ENCODE assay signal across 8 cellular contexts in genomic region chr14:90409209-90409730, GRCh38. TPM values are rescaled to one million over a fixed set of nuclear protein-coding genes. Genes with fewer than 3 reads are reported as not detected.
DNase-seq lines count a peak whose midpoint lies in the region; ATAC-seq lines count a peak whose summit lies in the region.

No MANE protein-coding gene starts in this region.

- no peak overlapping the region for H2AK5ac ChIP-seq in trophoblast cell (ENCODE audit: low read length)

- no peaks in the 10 kb centered on the region for H3K27me3 ChIP-seq in trophoblast cell (ENCODE audit: insufficient read depth, low read length)

- H3K9ac ChIP-seq in trophoblast cell (ENCODE audit: low read length), result no peak overlapping the region

- H4K91ac ChIP-seq in trophoblast cell (ENCODE audit: low read depth, low read length), result no peak overlapping the region

- no peak overlapping the region for H3K14ac ChIP-seq in trophoblast cell (ENCODE audit: low read length)

- H3K36me3 ChIP-seq in trophoblast cell (ENCODE audit: control insufficient read depth in 1 of 2, insufficient read depth in 2 of 2, low read length in 2 of 2), result peaks cover 6 to 15% of the 10 kb centered on the region in 2 experiments

- H2BK120ac ChIP-seq in trophoblast cell (ENCODE audit: insufficient read depth, low read length, poor library complexity), result no peak overlapping the region

- H3K79me2 ChIP-seq in trophoblast cell (ENCODE audit: control insufficient read depth, insufficient read depth, low read length, poor library complexity), result no peaks in the 10 kb centered on the region

- no peak overlapping the region for H2BK5ac ChIP-seq in trophoblast cell (ENCODE audit: low read depth, low read length, poor library complexity)

- no peak overlapping the region for H3K4me2 ChIP-seq in trophoblast cell (ENCODE audit: low read length)

- H3K27ac ChIP-seq in trophoblast cell (ENCODE audit: low read depth, low read length), result no peak overlapping the region

- no peak overlapping the region for H4K12ac ChIP-seq in trophoblast cell (ENCODE audit: low read depth, low read length)

- no peaks in the 10 kb centered on the region for H3K4me1 ChIP-seq in trophoblast cell (ENCODE audit: control insufficient read depth in 1 of 2, insufficient read depth in 2 of 2, low read length in 2 of 2)

- H2BK12ac ChIP-seq in trophoblast cell (ENCODE audit: low read length), result no peak overlapping the region

- no peaks in the 10 kb centered on the region for H3K9me3 ChIP-seq in trophoblast cell (ENCODE audit: insufficient read depth, low read depth, low read length)

- no CpG with 5 or more reads among the region's 5 CpGs for WGBS in trophoblast cell (ENCODE audit: extremely low coverage, insufficient coverage, insufficient read length)

- DNase-seq in GM04504 (ENCODE audit: low read depth) (peak; percentile 85), UCSD-AML1 (lab: John Stamatoyannopoulos, UW; ENCODE audit: unreplicated experiment) (peak; percentile 66), Right ventricle myocardium superior (peak; percentile 63), skeletal muscle cell (ENCODE audit: low read depth) (peak; percentile 94), trophoblast cell (no peak), SKM-1 treated with dmso at 0.1 percent for 144 hours (lab: John Stamatoyannopoulos, UW; ENCODE audit: unreplicated experiment) (no peak), SK-N-DZ (ENCODE audit: low spot score) (no peak)
- no peak for DNase-seq in activated CD4-positive, CD25-positive, alpha-beta regulatory T cell (lab: John Stamatoyannopoulos, UW)

- H4K8ac ChIP-seq in trophoblast cell (ENCODE audit: low read depth, low read length), result no peak overlapping the region

- no peak overlapping the region for H3K18ac ChIP-seq in trophoblast cell (ENCODE audit: low read length)

- no peak overlapping the region for H2AFZ ChIP-seq in trophoblast cell (ENCODE audit: insufficient read depth, low read length, poor library complexity)

- H3K4ac ChIP-seq in trophoblast cell (ENCODE audit: low read depth, low read length), result no peak overlapping the region

- no peak overlapping the region for H3K23ac ChIP-seq in trophoblast cell (ENCODE audit: low read length)

- intact Hi-C loops in Right ventricle myocardium superior (cut with DNase I), result no loop called here

- no peaks in the 10 kb centered on the region for H3K79me1 ChIP-seq in trophoblast cell (ENCODE audit: low read length)

- ATAC-seq in Right ventricle myocardium superior (ENCODE audit: poor library complexity), result peak; percentile 70

- H3K4me3 ChIP-seq in skeletal muscle cell (ENCODE audit: low read depth, low read length), result no peak overlapping the region
- no peak overlapping the region for H3K4me3 ChIP-seq in trophoblast cell (ENCODE audit: low read depth, low read length)

RNA-seq across cellular contexts. Expression of gene CALM1, which starts 12.4 kb away (rescaled TPM):
- 575 TPM for total RNA-seq in Right ventricle myocardium superior
- polyA plus RNA-seq in trophoblast cell (2013), result 518 and 520 TPM in 2 replicates
- polyA plus RNA-seq in SK-N-DZ (2014; cell fraction: cytosol; rRNA removed), result 186 and 236 TPM in 2 replicates
- polyA plus RNA-seq in SK-N-DZ (2014; cell fraction: nucleus; rRNA removed), result 125 and 159 TPM in 2 replicates

Comparison
In these comparisons a context has a peak if more than half of its experiments do, and no peak if none do; other contexts are left out.
1. DNase-seq: peak in GM04504 (single experiment), UCSD-AML1 (single experiment), Right ventricle myocardium superior (single experiment) and skeletal muscle cell (single experiment); none in trophoblast cell (0 of 2), activated CD4-positive, CD25-positive, alpha-beta regulatory T cell (0 of 4), SKM-1 treated with dmso at 0.1 percent for 144 hours (single experiment) and SK-N-DZ (single experiment).